ENCODE assay signal across 13 cellular contexts in the genomic region with DNA sequence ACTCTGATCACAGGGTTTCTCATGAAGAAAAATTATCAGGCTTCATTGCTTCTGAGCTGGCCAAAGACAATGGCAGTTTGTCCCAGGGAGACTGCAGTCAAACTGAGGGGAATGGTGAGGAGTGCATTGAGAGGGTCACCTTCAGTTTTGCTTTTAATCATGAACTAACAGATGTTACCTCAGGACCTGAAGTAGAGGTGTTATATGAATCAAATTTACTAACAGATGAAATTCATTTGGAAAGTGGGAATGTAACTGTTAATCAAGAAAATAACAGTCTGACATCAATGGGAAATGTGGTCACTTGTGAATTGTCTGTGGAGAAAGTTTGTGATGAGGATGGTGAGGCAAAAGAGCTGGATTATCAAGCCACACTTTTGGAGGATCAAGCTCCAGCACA.
DNase-seq lines count a peak whose midpoint lies in the region; ATAC-seq and TF ChIP-seq lines count a peak whose summit lies in the region.
"Had no signal": no experiment of that assay in that cellular context is flagged by ENCODE, and none has a peak within 500 bp of the region (broad histone marks: within the 10 kb centered on the region; RNA-seq: fewer than 3 reads in every experiment).

No MANE protein-coding gene starts in this region.

- no peak for TF ChIP-seq CTCF in right atrium auricular region (IDR thresholded peaks at IDR 0.05)
- no peak for TF ChIP-seq CTCF in brain microvascular endothelial cell (IDR thresholded peaks at IDR 0.05; ENCODE audit: low read depth, low read length, missing control alignments)
- TF ChIP-seq CTCF in transverse colon (IDR thresholded peaks at IDR 0.05) = no peak

- in situ Hi-C loops in brain microvascular endothelial cell (cut with HindIII; ENCODE audit: low pct_ligation_motif_present, low sequenced_read_pairs) = no loop called here
- in situ Hi-C loops in transverse colon (cut with MboI; ENCODE audit: low pct_ligation_motif_present in 1 of 4, low pct_unique_long_range_greater_than_20kb in 1 of 4, low sequenced_read_pairs in 3 of 4) = no loop called here

- H3K4me1 ChIP-seq in right atrium auricular region (peaks cover 0 to 74% of the 10 kb centered on the region in 2 donors), mesodermal cell (ENCODE audit: control insufficient read depth, insufficient read depth, low read length, poor library complexity, severe bottlenecking) (peaks cover 26% of the 10 kb centered on the region), transverse colon (peaks cover 22 to 60% (median 39%) of the 10 kb centered on the region in 4 donors)

- no peak for DNase-seq in right atrium auricular region (ENCODE audit: low spot score)
- no peak for DNase-seq in left ventricle myocardium superior
- no peak for DNase-seq in brain microvascular endothelial cell
- no peak for DNase-seq in transverse colon
- DNase-seq in GM19240 (ENCODE audit: insufficient read length, low spot score) = no peak
- DNase-seq in NCI-H446 (lab: John Stamatoyannopoulos, UW) = no peak
- DNase-seq: activated CD4-positive, CD25-positive, alpha-beta regulatory T cell treated with anti-CD3 and anti-CD28 coated beads, Interleukin-2, amount 50 U/mL, for 72 hours; GF-D8; NCI-H345; posterior cingulate gyrus had no signal

- intact Hi-C loops in left ventricle myocardium superior (cut with micrococcal nuclease) = no loop called here
- intact Hi-C loops in transverse colon (cut with DNase I; ENCODE audit: low total_unique reads) = loop anchor here (10.0 kb wide), 2 partner anchors 57 to 307 kb away; no protein-coding TSS in a partner anchor

- H3K27ac ChIP-seq in right atrium auricular region = peak overlapping the region; percentile 90 to 94
- no peak overlapping the region for H3K27ac ChIP-seq in brain microvascular endothelial cell
- H3K27ac ChIP-seq in mesodermal cell (ENCODE audit: low read depth, low read length, severe bottlenecking) = no peak overlapping the region
- H3K27ac ChIP-seq in transverse colon = peak overlapping the region in 3 of 4 donors; percentile 77 to 97 (median 88)
- H3K27ac ChIP-seq: SJSA1 had no signal

- H3K36me3 ChIP-seq in right atrium auricular region = peaks cover 12% of the 10 kb centered on the region
- peaks cover 19% of the 10 kb centered on the region for H3K36me3 ChIP-seq in brain microvascular endothelial cell (replicated peaks)
- peaks cover 63% of the 10 kb centered on the region for H3K36me3 ChIP-seq in mesodermal cell (ENCODE audit: control insufficient read depth, insufficient read depth, low read length)
- H3K36me3 ChIP-seq in transverse colon = no peaks in the 10 kb centered on the region

- ATAC-seq in left ventricle myocardium superior = no peak
- ATAC-seq in HG03025 (IDR thresholded peaks at IDR 0.05; ENCODE audit: low FRiP score, unreplicated experiment) = no peak

- TF ChIP-seq EP300 in transverse colon (IDR thresholded peaks at IDR 0.05; ENCODE audit: low read depth) = no peak

- H3K9me3 ChIP-seq in right atrium auricular region (no peaks in the 10 kb centered on the region), mesodermal cell (ENCODE audit: control insufficient read depth, low read length) (no peaks in the 10 kb centered on the region), transverse colon (no peaks in the 10 kb centered on the region)
- H3K9me3 ChIP-seq: SJSA1 had no signal

- no peaks in the 10 kb centered on the region for H3K27me3 ChIP-seq in right atrium auricular region
- H3K27me3 ChIP-seq in brain microvascular endothelial cell (replicated peaks) = no peaks in the 10 kb centered on the region
- H3K27me3 ChIP-seq in transverse colon = no peaks in the 10 kb centered on the region
- H3K27me3 ChIP-seq: SJSA1 had no signal

- no peak for TF ChIP-seq POLR2A in transverse colon (IDR thresholded peaks at IDR 0.05)

- H3K4me3 ChIP-seq in right atrium auricular region = peak overlapping the region in 1 of 2 donors; percentile 79
- peak overlapping the region; percentile 74 for H3K4me3 ChIP-seq in brain microvascular endothelial cell (ENCODE audit: low read depth, low read length)
- peak overlapping the region; percentile 79 for H3K4me3 ChIP-seq in mesodermal cell (ENCODE audit: extremely low read depth, insufficient read depth, low read length, poor library complexity, severe bottlenecking)
- H3K4me3 ChIP-seq in transverse colon = no peak overlapping the region
- H3K4me3 ChIP-seq: SJSA1 had no signal

Comparison
In these comparisons a context has a peak if more than half of its experiments do, and no peak if none do; other contexts are left out.
1. H3K27ac ChIP-seq: peak in right atrium auricular region (2 of 2) and transverse colon (3 of 4); none in brain microvascular endothelial cell (single experiment) and mesodermal cell (single experiment).
2. H3K4me3 ChIP-seq: peak in brain microvascular endothelial cell (single experiment) and mesodermal cell (single experiment); none in transverse colon (0 of 4).